ENCODE assay signal across 11 cellular contexts in the genomic region with DNA sequence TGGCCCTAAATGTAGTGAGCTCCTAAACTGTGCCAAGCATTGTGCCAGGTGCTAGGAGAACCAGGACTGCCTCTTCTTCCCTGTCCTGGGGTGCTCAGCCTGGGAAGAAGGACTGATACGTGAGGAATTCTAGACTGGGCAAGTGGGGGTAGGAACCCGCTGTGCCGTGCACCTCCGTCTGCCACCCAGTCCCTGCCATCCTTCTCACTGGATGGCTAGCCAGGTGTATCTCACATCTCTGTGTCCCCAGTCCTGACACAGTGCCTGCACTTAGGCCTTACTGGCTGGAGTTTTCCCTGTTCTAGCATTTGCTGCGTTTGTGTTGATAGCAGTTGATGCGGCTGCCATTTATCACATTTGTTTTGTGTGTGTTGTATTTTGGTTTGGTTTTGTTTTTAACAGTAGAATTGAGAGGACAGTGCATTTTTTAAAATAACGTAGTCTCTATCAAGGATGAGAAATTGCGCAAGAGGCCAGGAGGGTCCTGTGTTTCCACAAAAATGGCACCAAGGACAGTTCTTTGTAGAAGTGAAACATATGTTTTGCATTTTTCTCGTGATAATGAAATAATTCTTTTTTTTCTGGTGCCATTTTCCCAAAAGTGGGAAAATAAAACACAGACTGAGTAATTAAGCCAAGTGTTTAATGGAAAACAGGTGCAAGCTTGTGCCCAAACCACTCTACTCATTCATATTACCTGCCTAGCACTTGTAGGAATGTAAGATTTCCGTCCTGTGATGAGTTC. TPM values are rescaled to one million over a fixed set of nuclear protein-coding genes. Genes with fewer than 3 reads are reported as not detected.
DNase-seq lines count a peak whose midpoint lies in the region; ATAC-seq and TF ChIP-seq lines count a peak whose summit lies in the region.
"Had no signal": no experiment of that assay in that cellular context is flagged by ENCODE, and none has a peak within 500 bp of the region (broad histone marks: within the 10 kb centered on the region; RNA-seq: fewer than 3 reads in every experiment).

No MANE protein-coding gene starts in this region.

- H2BK12ac ChIP-seq in mesenchymal stem cell (ENCODE audit: low read length in 2 of 2), result peak overlapping the region in 1 of 2 experiments; percentile 79

- H2BK120ac ChIP-seq in mesenchymal stem cell (ENCODE audit: low read depth, low read length), result no peak overlapping the region

- H3K4ac ChIP-seq in mesenchymal stem cell (ENCODE audit: low read depth in 1 of 2, low read length in 2 of 2), result no peak overlapping the region

- peak overlapping the region in 1 of 2 experiments; percentile 52 for H3K18ac ChIP-seq in mesenchymal stem cell (ENCODE audit: low read depth in 1 of 2, low read length in 2 of 2)

- H3K4me2 ChIP-seq in mesenchymal stem cell (ENCODE audit: low read length, poor library complexity, severe bottlenecking), result no peak overlapping the region

- WGBS in adrenal gland, 4 donors, result 42 to 63% (median 61%) methylated on average over 7 to 10 of the region's 10 CpGs
- 96% methylated on average over 10 of the region's 10 CpGs for WGBS in mesenchymal stem cell
- 74 to 81% methylated on average over 6 to 10 of the region's 10 CpGs for WGBS in upper lobe of left lung, 2 donors

- H3K9ac ChIP-seq in mesenchymal stem cell (ENCODE audit: low read length), result peak overlapping the region; percentile 60
- H3K9ac ChIP-seq: parathyroid adenoma had no signal

- H3K9me3 ChIP-seq in left ventricle myocardium inferior (replicated peaks) (no peaks in the 10 kb centered on the region), adrenal gland (replicated peaks in 1 of 3) (no peaks in the 10 kb centered on the region), mesenchymal stem cell (ENCODE audit: control insufficient read depth, low read length) (no peaks in the 10 kb centered on the region), upper lobe of left lung (no peaks in the 10 kb centered on the region)

- H3K27me3 ChIP-seq in left ventricle myocardium inferior (ENCODE audit: low read depth), result no peaks in the 10 kb centered on the region
- no peaks in the 10 kb centered on the region for H3K27me3 ChIP-seq in adrenal gland
- no peaks in the 10 kb centered on the region for H3K27me3 ChIP-seq in mesenchymal stem cell (ENCODE audit: control insufficient read depth in 1 of 2, insufficient read depth in 1 of 2, low read length in 2 of 2)
- no peaks in the 10 kb centered on the region for H3K27me3 ChIP-seq in upper lobe of left lung

- H3K27ac ChIP-seq in left ventricle myocardium inferior (replicated peaks) (peak overlapping the region; percentile 30), adrenal gland (peak overlapping the region in 4 of 5 donors; percentile 34 to 90 (median 78)), mesenchymal stem cell (ENCODE audit: low read length, poor library complexity, severe bottlenecking) (no peak overlapping the region), upper lobe of left lung (peak overlapping the region; percentile 19 to 71 (median 30))
- H3K27ac ChIP-seq: parathyroid adenoma had no signal

- H4K91ac ChIP-seq in mesenchymal stem cell (ENCODE audit: low read length), result no peak overlapping the region

- no peak for TF ChIP-seq POLR2A in adrenal gland (IDR thresholded peaks at IDR 0.05)
- TF ChIP-seq POLR2A in upper lobe of left lung (IDR thresholded peaks at IDR 0.05), result no peak

- H3K14ac ChIP-seq in mesenchymal stem cell (ENCODE audit: low read length in 2 of 2), result peak overlapping the region in 1 of 2 experiments; percentile 73

- H2AK5ac ChIP-seq in mesenchymal stem cell (ENCODE audit: low read length, severe bottlenecking), result no peak overlapping the region

- peaks cover 6% of the 10 kb centered on the region for H3K36me3 ChIP-seq in left ventricle myocardium inferior
- no peaks in the 10 kb centered on the region for H3K36me3 ChIP-seq in adrenal gland (replicated peaks in 1 of 2)
- peaks cover 0 to 5% of the 10 kb centered on the region in 2 experiments for H3K36me3 ChIP-seq in mesenchymal stem cell (ENCODE audit: control insufficient read depth in 1 of 2, insufficient read depth in 2 of 2, low read depth in 1 of 2, low read length in 2 of 2)
- H3K36me3 ChIP-seq in upper lobe of left lung, result no peaks in the 10 kb centered on the region

- ATAC-seq in Right ventricle myocardium inferior, result no peak
- ATAC-seq in upper lobe of left lung (ENCODE audit: low FRiP score in 2 of 2), result peak in 1 of 2 donors; percentile 39
- no peak for ATAC-seq in GM21367 (IDR thresholded peaks at IDR 0.05; ENCODE audit: unreplicated experiment)
- ATAC-seq: Panc1 had no signal

- no peak overlapping the region for H2AFZ ChIP-seq in mesenchymal stem cell (ENCODE audit: low read depth, low read length)
- H2AFZ ChIP-seq: parathyroid adenoma had no signal

- TF ChIP-seq CTCF in left ventricle myocardium inferior (IDR thresholded peaks at IDR 0.05; ENCODE audit: borderline replicate concordance) (no peak), adrenal gland (IDR thresholded peaks at IDR 0.05) (no peak), upper lobe of left lung (IDR thresholded peaks at IDR 0.05) (no peak)

- no peak for TF ChIP-seq EP300 in upper lobe of left lung (IDR thresholded peaks at IDR 0.05)

- H3K79me1 ChIP-seq in mesenchymal stem cell (replicated peaks; ENCODE audit: low read length, poor library complexity, severe bottlenecking), result peaks cover 21% of the 10 kb centered on the region

- H2BK15ac ChIP-seq in mesenchymal stem cell (ENCODE audit: low read depth, poor library complexity, severe bottlenecking), result no peak overlapping the region

- peak overlapping the region in 1 of 2 experiments; percentile 88 for H3K23ac ChIP-seq in mesenchymal stem cell (ENCODE audit: low read length in 2 of 2)

- no peak overlapping the region for H3K4me3 ChIP-seq in left ventricle myocardium inferior
- H3K4me3 ChIP-seq in adrenal gland, result no peak overlapping the region
- peak overlapping the region in 1 of 2 experiments; percentile 34 for H3K4me3 ChIP-seq in mesenchymal stem cell (ENCODE audit: insufficient read depth in 1 of 2, low read depth in 1 of 2, low read length in 2 of 2)
- H3K4me3 ChIP-seq in upper lobe of left lung, result no peak overlapping the region

- no peak overlapping the region for H2BK5ac ChIP-seq in mesenchymal stem cell (ENCODE audit: low read depth, low read length, poor library complexity, severe bottlenecking)

- DNase-seq in left ventricle myocardium inferior, result no peak
- no peak for DNase-seq in Right ventricle myocardium inferior (ENCODE audit: missing footprints)
- peak in 4 of 7 donors; percentile 38 to 69 (median 50) for DNase-seq in adrenal gland
- no peak for DNase-seq in mesenchymal stem cell
- no peak for DNase-seq in upper lobe of left lung
- DNase-seq in DMS153 (lab: John Stamatoyannopoulos, UW), result no peak
- DNase-seq in NCI-H510A treated with DMSO at 0.1 percent for 48 hours (lab: John Stamatoyannopoulos, UW), result no peak
- DNase-seq: NCI-H146 had no signal

- peaks cover 44% of the 10 kb centered on the region for H3K4me1 ChIP-seq in left ventricle myocardium inferior
- peaks cover 15 to 17% of the 10 kb centered on the region in 2 donors for H3K4me1 ChIP-seq in adrenal gland (replicated peaks in 1 of 2)
- H3K4me1 ChIP-seq in mesenchymal stem cell (ENCODE audit: control insufficient read depth, insufficient read depth, low read depth, low read length), result peaks cover 17% of the 10 kb centered on the region
- peaks cover 0 to 36% (median 21%) of the 10 kb centered on the region in 4 donors for H3K4me1 ChIP-seq in upper lobe of left lung
- H3K4me1 ChIP-seq: parathyroid adenoma had no signal

- intact Hi-C loops in left ventricle myocardium inferior (cut with micrococcal nuclease), result no loop called here
- intact Hi-C loops in Right ventricle myocardium inferior (cut with DNase I), result no loop called here
- intact Hi-C loops in adrenal gland (cut with DNase I), result no loop called here

- H4K8ac ChIP-seq in mesenchymal stem cell (ENCODE audit: low read length), result no peak overlapping the region

RNA-seq across cellular contexts. Expression of gene GPR183, which starts 4.7 kb away (rescaled TPM):
- total RNA-seq in left ventricle myocardium inferior (1.7 TPM), Right ventricle myocardium inferior (2.7 TPM), adrenal gland (10 to 100 TPM in 3 of 8 donors, 1 to 10 TPM in 5; 4.5 to 15.0 (median 9.2) TPM), upper lobe of left lung (10 to 100 TPM in 3 of 6 donors, 1 to 10 TPM in 3; 2.6 to 13.5 (median 10.0) TPM)
- 10 to 100 TPM in 1 of 3 donors, 1 to 10 TPM in 2; 4.2 to 12.8 (median 5.5) TPM for polyA plus RNA-seq in adrenal gland
- polyA plus RNA-seq in mesenchymal stem cell (2013, experiment 1 of 2), result 8.4 TPM
- 8.1 TPM for polyA plus RNA-seq in mesenchymal stem cell (2013, experiment 2 of 2)

RNA-seq across cellular contexts. Expression of gene GPR18, which starts 53.7 kb away (rescaled TPM):
- total RNA-seq in left ventricle myocardium inferior (not detected), Right ventricle myocardium inferior (not detected), adrenal gland (under 1 TPM in 1 of 8 donors, not detected in 7; 0.78 TPM), upper lobe of left lung (under 1 TPM in 2 of 6 donors, not detected in 4; 0.52 to 0.94 TPM)
- under 1 TPM in 1 of 3 donors, not detected in 2; 0.03 TPM for polyA plus RNA-seq in adrenal gland
- polyA plus RNA-seq in mesenchymal stem cell (2013, experiment 1 of 2), result 0.03 TPM
- not detected for polyA plus RNA-seq in mesenchymal stem cell (2013, experiment 2 of 2)

Comparison
In these comparisons a context has a peak if more than half of its experiments do, and no peak if none do; other contexts are left out.
1. DNase-seq: peak in adrenal gland (4 of 7); none in left ventricle myocardium inferior (single experiment), Right ventricle myocardium inferior (single experiment), mesenchymal stem cell (single experiment), upper lobe of left lung (0 of 2), DMS153 (single experiment) and NCI-H510A treated with DMSO at 0.1 percent for 48 hours (single experiment).